23 cellular contexts compared by ENCODE assay signal in the genomic region with DNA sequence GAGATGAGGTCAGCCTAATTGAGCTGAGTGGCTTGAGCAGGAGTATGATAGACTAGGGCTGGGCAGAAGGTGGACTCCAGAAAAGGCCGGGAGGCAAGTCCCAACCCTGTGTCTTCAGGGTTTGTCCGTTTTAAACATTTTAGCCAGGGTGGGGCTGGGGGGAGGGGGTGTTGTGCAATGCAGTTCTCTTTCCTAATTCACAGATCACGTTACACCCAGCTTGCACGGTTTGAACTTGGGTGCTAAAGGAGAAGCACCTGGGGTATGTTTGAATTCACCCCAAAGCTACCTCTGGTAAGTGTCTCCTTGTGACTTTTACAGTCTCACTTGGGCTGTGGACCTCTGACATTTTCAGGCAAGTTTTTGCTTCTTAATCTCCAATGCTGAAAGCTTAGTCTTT.
DNase-seq lines count a peak whose midpoint lies in the region; ATAC-seq and TF ChIP-seq lines count a peak whose summit lies in the region.
"Had no signal": no experiment of that assay in that cellular context is flagged by ENCODE, and none has a peak within 500 bp of the region (broad histone marks: within the 10 kb centered on the region; RNA-seq: fewer than 3 reads in every experiment).

No MANE protein-coding gene starts in this region.

- no peak overlapping the region for H2AFZ ChIP-seq in PC-3 (ENCODE audit: low read length)

- CTCF ChIA-PET in PC-3 (lab: Charles Lee), result no interaction called here

- peaks cover 8% of the 10 kb centered on the region for H3K9me3 Mint-ChIP-seq in glutamatergic neuron (ENCODE audit: unreplicated experiment)
- H3K9me3 Mint-ChIP-seq: activated CD4-positive, alpha-beta memory T cell treated with anti-CD3 and anti-CD28 coated beads for 36 hours; mesothelial cell of epicardium; natural killer cell treated with Interleukin-12 subunit alpha and Interleukin-12 subunit beta and Interleukin-15 and Interleukin-18, amount 100 ng/mL, for 72 hours had no signal

- H3K27me3 ChIP-seq in spleen (replicated peaks in 1 of 7) (no peaks in the 10 kb centered on the region), PC-3 (ENCODE audit: low read length) (no peaks in the 10 kb centered on the region)
- H3K27me3 ChIP-seq: cardiac muscle cell, tibial nerve had no signal

- H3K9me3 ChIP-seq in spleen, result no peaks in the 10 kb centered on the region
- H3K9me3 ChIP-seq in PC-3 (ENCODE audit: low read length), result no peaks in the 10 kb centered on the region
- H3K9me3 ChIP-seq: tibial nerve had no signal

- H3K36me3 Mint-ChIP-seq in glutamatergic neuron (ENCODE audit: unreplicated experiment), result no peaks in the 10 kb centered on the region
- H3K36me3 Mint-ChIP-seq: activated CD4-positive, alpha-beta memory T cell treated with anti-CD3 and anti-CD28 coated beads for 36 hours; natural killer cell treated with Interleukin-12 subunit alpha and Interleukin-12 subunit beta and Interleukin-15 and Interleukin-18, amount 100 ng/mL, for 72 hours had no signal

- H3K36me3 ChIP-seq in spleen (no peaks in the 10 kb centered on the region), PC-3 (ENCODE audit: low read depth, low read length) (peaks cover 5% of the 10 kb centered on the region; the same call in 1 of the 2 replicates)
- H3K36me3 ChIP-seq: cardiac muscle cell had no signal

- H3K27ac ChIP-seq in spleen (no peak overlapping the region), PC-3 (ENCODE audit: low read length) (no peak overlapping the region)
- H3K27ac ChIP-seq: cardiac muscle cell, WERI-Rb-1 had no signal

- 59 to 90% (median 74%) methylated on average over 4 of the region's 4 CpGs for WGBS in spleen, 5 donors

- intact Hi-C loops in spleen (cut with DNase I; ENCODE audit: low total_unique reads), result no loop called here
- intact Hi-C loops in PC-3 (cut with micrococcal nuclease), result no loop called here

- no peak for ATAC-seq in PC-3
- ATAC-seq: GM12878; natural killer cell treated with Interleukin-12 subunit alpha and Interleukin-12 subunit beta and Interleukin-15 and Interleukin-18, amount 100 ng/mL, for 72 hours; stimulated activated naive CD8-positive, alpha-beta T cell treated with anti-CD3 and anti-CD28 coated beads, Interleukin-15, Interleukin-2, amounts not matched to agents 100 U/mL and 50 U/mL, for 24 hours had no signal

- TF ChIP-seq CTCF in glutamatergic neuron (IDR thresholded peaks at IDR 0.05; ENCODE audit: partially characterized antibody, unreplicated experiment) (no peak), spleen (IDR thresholded peaks at IDR 0.05 in 8 of 11, conservative IDR thresholded peaks at IDR 0.05 in 3 of 11) (no peak), PC-3 (conservative IDR thresholded peaks at IDR 0.05; ENCODE audit: low read depth, low read length) (no peak)

- H3K4me1 Mint-ChIP-seq in glutamatergic neuron (ENCODE audit: low read depth, unreplicated experiment), result peaks cover 62% of the 10 kb centered on the region
- H3K4me1 Mint-ChIP-seq: mesothelial cell of epicardium had no signal

- no peaks in the 10 kb centered on the region for H3K9me2 ChIP-seq in PC-3 (replicated peaks; ENCODE audit: low read length)

- TF ChIP-seq RAD21 in Ishikawa (IDR thresholded peaks at IDR 0.05; ENCODE audit: low read depth), result no peak

- H3K4me3 ChIP-seq in spleen, result no peak overlapping the region
- no peak overlapping the region for H3K4me3 ChIP-seq in PC-3 (ENCODE audit: low read length)
- H3K4me3 ChIP-seq: cardiac muscle cell, GM12878, skin epidermis, tibial nerve had no signal

- no peak for TF ChIP-seq POLR2A in spleen (IDR thresholded peaks at IDR 0.05)

- H3K27me3 Mint-ChIP-seq in glutamatergic neuron (ENCODE audit: unreplicated experiment), result peaks cover 8% of the 10 kb centered on the region
- H3K27me3 Mint-ChIP-seq: natural killer cell treated with Interleukin-12 subunit alpha and Interleukin-12 subunit beta and Interleukin-15 and Interleukin-18, amount 100 ng/mL, for 72 hours had no signal

- no peaks in the 10 kb centered on the region for H3K4me1 ChIP-seq in spleen
- no peaks in the 10 kb centered on the region for H3K4me1 ChIP-seq in PC-3 (ENCODE audit: insufficient read depth, low read length)

- DNase-seq in SKM-1 (lab: John Stamatoyannopoulos, UW; ENCODE audit: unreplicated experiment) (peak; percentile 50), glutamatergic neuron (no peak), spleen (peak; percentile 17), NAMALWA (ENCODE audit: low spot score) (no peak), PC-3 (no peak), germinal center (ENCODE audit: low spot score) (no peak)
- DNase-seq: activated CD4-positive, alpha-beta memory T cell treated with anti-CD3 and anti-CD28 coated beads for 36 hours; amygdala; dermis blood vessel endothelial cell; GOT3; Karpas-422; NCI-H2171; NCI-H524 treated with DMSO at 0.1 percent for 48 hours; SHP77; stimulated activated naive CD8-positive, alpha-beta T cell treated with anti-CD3 and anti-CD28 coated beads, Interleukin-15, Interleukin-2, amounts not matched to agents 100 U/mL and 50 U/mL, for 24 hours; WERI-Rb-1 had no signal

- no peaks in the 10 kb centered on the region for H4K20me1 ChIP-seq in PC-3 (ENCODE audit: low read length)

- peak overlapping the region; percentile 25 for H3K4me3 Mint-ChIP-seq in glutamatergic neuron (ENCODE audit: unreplicated experiment)
- H3K4me3 Mint-ChIP-seq: activated CD4-positive, alpha-beta memory T cell treated with anti-CD3 and anti-CD28 coated beads for 36 hours; mesothelial cell of epicardium; natural killer cell treated with Interleukin-12 subunit alpha and Interleukin-12 subunit beta and Interleukin-15 and Interleukin-18, amount 100 ng/mL, for 72 hours had no signal

- POLR2A ChIA-PET in PC-3 (lab: Charles Lee; ENCODE audit: unreplicated experiment), result interaction anchor here (0.5 to 0.6 kb wide), 2 partner anchors 63 to 135 kb away, joined by 3 to 4 read pairs; no protein-coding TSS in a partner anchor

- H3K4me2 ChIP-seq in PC-3 (ENCODE audit: low read length), result no peak overlapping the region

- no peak for TF ChIP-seq EP300 in Ishikawa (IDR thresholded peaks at IDR 0.05; ENCODE audit: borderline replicate concordance)

- BruUV-seq in PC-3 (replicated peaks; lab: Mats Ljungman, UMichigan), result no TSS peak

- H3K27ac Mint-ChIP-seq in glutamatergic neuron (ENCODE audit: unreplicated experiment), result peak overlapping the region; percentile 19
- H3K27ac Mint-ChIP-seq: activated CD4-positive, alpha-beta memory T cell treated with anti-CD3 and anti-CD28 coated beads for 36 hours; mesothelial cell of epicardium; natural killer cell treated with Interleukin-12 subunit alpha and Interleukin-12 subunit beta and Interleukin-15 and Interleukin-18, amount 100 ng/mL, for 72 hours had no signal

- no peak overlapping the region for H3K9ac ChIP-seq in PC-3 (ENCODE audit: low read length)

- H3K79me2 ChIP-seq in PC-3 (ENCODE audit: low read length), result peaks cover 25% of the 10 kb centered on the region; the same call in 1 of the 2 replicates

- no peaks in the 10 kb centered on the region for H3F3A ChIP-seq in PC-3 (ENCODE audit: low read length, unreplicated experiment)

TF ChIP-seq in Ishikawa, 13 proteins besides CTCF, POLR2A, EP300 and RAD21:
- TF ChIP-seq, protein P1, sequence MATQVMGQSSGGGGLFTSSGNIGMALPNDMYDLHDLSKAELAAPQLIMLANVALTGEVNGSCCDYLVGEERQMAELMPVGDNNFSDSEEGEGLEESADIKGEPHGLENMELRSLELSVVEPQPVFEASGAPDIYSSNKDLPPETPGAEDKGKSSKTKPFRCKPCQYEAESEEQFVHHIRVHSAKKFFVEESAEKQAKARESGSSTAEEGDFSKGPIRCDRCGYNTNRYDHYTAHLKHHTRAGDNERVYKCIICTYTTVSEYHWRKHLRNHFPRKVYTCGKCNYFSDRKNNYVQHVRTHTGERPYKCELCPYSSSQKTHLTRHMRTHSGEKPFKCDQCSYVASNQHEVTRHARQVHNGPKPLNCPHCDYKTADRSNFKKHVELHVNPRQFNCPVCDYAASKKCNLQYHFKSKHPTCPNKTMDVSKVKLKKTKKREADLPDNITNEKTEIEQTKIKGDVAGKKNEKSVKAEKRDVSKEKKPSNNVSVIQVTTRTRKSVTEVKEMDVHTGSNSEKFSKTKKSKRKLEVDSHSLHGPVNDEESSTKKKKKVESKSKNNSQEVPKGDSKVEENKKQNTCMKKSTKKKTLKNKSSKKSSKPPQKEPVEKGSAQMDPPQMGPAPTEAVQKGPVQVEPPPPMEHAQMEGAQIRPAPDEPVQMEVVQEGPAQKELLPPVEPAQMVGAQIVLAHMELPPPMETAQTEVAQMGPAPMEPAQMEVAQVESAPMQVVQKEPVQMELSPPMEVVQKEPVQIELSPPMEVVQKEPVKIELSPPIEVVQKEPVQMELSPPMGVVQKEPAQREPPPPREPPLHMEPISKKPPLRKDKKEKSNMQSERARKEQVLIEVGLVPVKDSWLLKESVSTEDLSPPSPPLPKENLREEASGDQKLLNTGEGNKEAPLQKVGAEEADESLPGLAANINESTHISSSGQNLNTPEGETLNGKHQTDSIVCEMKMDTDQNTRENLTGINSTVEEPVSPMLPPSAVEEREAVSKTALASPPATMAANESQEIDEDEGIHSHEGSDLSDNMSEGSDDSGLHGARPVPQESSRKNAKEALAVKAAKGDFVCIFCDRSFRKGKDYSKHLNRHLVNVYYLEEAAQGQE (IDR thresholded peaks at IDR 0.05; ENCODE audit: low read depth), result no peak
- no peak for TF ChIP-seq CREB1 (IDR thresholded peaks at IDR 0.05; ENCODE audit: low read depth)
- TF ChIP-seq CEBPB (IDR thresholded peaks at IDR 0.05), result peak; percentile 94

Comparison
In these comparisons a context has a peak if more than half of its experiments do, and no peak if none do; other contexts are left out.
1. DNase-seq: peak in SKM-1 (single experiment) and spleen (single experiment); none in glutamatergic neuron (single experiment), NAMALWA (single experiment), PC-3 (single experiment) and germinal center (single experiment).